In the genomic region with DNA sequence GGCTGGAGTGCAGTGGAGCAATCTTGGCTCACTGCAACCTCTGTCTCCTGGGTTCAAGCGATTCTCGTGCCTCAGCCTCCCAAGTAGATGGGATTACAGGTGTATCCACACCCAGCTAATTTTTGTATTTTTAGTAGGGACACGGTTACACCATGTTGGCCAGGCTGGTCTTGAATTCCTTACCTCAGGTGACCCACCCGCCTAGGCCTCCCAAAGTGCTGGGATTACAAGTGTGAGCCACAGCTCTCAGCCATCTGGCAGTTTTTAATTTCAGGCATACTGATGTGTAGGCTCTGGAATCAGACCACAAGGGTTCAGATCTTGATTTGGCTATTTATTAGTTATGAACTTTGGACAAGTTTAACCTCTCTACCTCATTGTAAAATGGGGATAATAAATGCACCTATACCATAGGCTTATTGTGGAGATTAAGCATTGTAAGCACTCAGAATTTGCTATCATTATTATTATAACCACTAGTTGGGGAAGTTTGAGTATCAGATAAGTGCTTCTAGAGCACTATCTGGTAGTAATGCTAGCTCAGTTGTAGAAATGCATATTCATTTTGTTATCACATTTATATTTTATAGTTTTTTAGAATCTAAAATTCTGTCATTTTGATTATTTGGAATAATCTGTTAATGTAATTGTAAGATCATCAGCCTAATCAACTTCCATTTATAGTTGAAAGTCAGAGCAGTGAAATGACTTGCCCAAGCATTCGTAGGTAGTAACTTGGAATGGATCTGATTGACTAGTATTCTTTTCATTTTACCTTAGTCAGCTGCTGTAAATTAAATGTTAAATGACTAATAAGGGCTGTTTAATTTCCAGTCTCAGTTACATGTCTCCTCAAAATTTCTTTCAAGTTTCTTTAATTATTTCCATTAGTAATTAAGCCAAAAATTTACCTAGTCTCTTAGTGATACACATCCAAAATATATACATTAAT, we compare ENCODE assay signal across 21 cellular contexts. TPM values are rescaled to one million over a fixed set of nuclear protein-coding genes. Genes with fewer than 3 reads are reported as not detected.
DNase-seq lines count a peak whose midpoint lies in the region; ATAC-seq, FAIRE-seq and TF ChIP-seq lines count a peak whose summit lies in the region.
"Had no signal": no experiment of that assay in that cellular context is flagged by ENCODE, and none has a peak within 500 bp of the region (broad histone marks: within the 10 kb centered on the region; RNA-seq: fewer than 3 reads in every experiment).

No MANE protein-coding gene starts in this region.

- H3K36me3 ChIP-seq in BLaER1 (peaks cover 56% of the 10 kb centered on the region), SK-N-MC (ENCODE audit: insufficient read depth, low read length) (peaks cover 10% of the 10 kb centered on the region), osteoblast (ENCODE audit: insufficient read depth, low read length) (peaks cover 12% of the 10 kb centered on the region)

- H3K4me2 ChIP-seq in BLaER1 (peak overlapping the region; percentile 0; the same call in 1 of the 2 replicates), osteoblast (ENCODE audit: insufficient read depth, low read length) (no peak overlapping the region)

- FAIRE-seq in D721Med (lab: Jason Lieb, UNC): peak; percentile 21
- FAIRE-seq: endometrium had no signal

- no peak overlapping the region for H2AFZ ChIP-seq in osteoblast (ENCODE audit: low read length)

- H4K20me1 ChIP-seq in BLaER1 (peaks cover 100% of the 10 kb centered on the region), osteoblast (ENCODE audit: insufficient read depth, low read length) (peaks cover 52% of the 10 kb centered on the region)

- H3K9me3 ChIP-seq in BLaER1 (no peaks in the 10 kb centered on the region), SK-N-MC (ENCODE audit: low read depth, low read length) (no peaks in the 10 kb centered on the region), osteoblast (ENCODE audit: low read depth, low read length) (no peaks in the 10 kb centered on the region)
- H3K9me3 ChIP-seq: BLaER1 treated with 17β-estradiol and CSF1 and Interleukin-3, amounts not matched to agents 10 nM and 100 nM; upper lobe of right lung had no signal

- H3K9ac ChIP-seq in BLaER1 (no peak overlapping the region), SK-N-MC (ENCODE audit: insufficient read length) (no peak overlapping the region)

- no peak overlapping the region for H3K4me3 ChIP-seq in BLaER1
- no peak overlapping the region for H3K4me3 ChIP-seq in SK-N-MC
- no peak overlapping the region for H3K4me3 ChIP-seq in osteoblast (ENCODE audit: insufficient read depth, low read length)
- H3K4me3 ChIP-seq: BLaER1 treated with 17β-estradiol and CSF1 and Interleukin-3, amounts not matched to agents 10 nM and 100 nM; cardiac muscle cell; upper lobe of right lung had no signal

- intact Hi-C loops in left colon (cut with DNase I, micrococcal nuclease): no loop called here

- peaks cover 99% of the 10 kb centered on the region for H3K79me2 ChIP-seq in osteoblast (ENCODE audit: insufficient read depth, low read length)

- H3K4me1 ChIP-seq in BLaER1: peaks cover 23% of the 10 kb centered on the region
- peaks cover 4% of the 10 kb centered on the region for H3K4me1 ChIP-seq in osteoblast (ENCODE audit: insufficient read depth, low read length)

- H3K27me3 ChIP-seq in BLaER1 (no peaks in the 10 kb centered on the region), osteoblast (ENCODE audit: insufficient read depth, low read length) (no peaks in the 10 kb centered on the region)
- H3K27me3 ChIP-seq: BLaER1 treated with 17β-estradiol and CSF1 and Interleukin-3, amounts not matched to agents 10 nM and 100 nM; cardiac muscle cell; upper lobe of right lung had no signal

- no peak for DNase-seq in D721Med (ENCODE audit: insufficient read length, low spot score)
- DNase-seq in SK-N-MC (ENCODE audit: low read depth, low spot score): no peak
- DNase-seq in left colon: no peak
- DNase-seq in DMS153 (lab: John Stamatoyannopoulos, UW): no peak
- no peak for DNase-seq in osteoblast (ENCODE audit: insufficient read length, low spot score, missing footprints)
- DNase-seq: activated naive CD4-positive, alpha-beta T cell treated with anti-CD3 and anti-CD28 coated beads, Interleukin-2, amount 50 U/mL, for 16 hours; GF-D8; GOT3; IMR-90; islet precursor cell; NCI-H1105; NCI-H446 treated with DMSO at 0.1 percent for 48 hours; PC-3; stimulated activated CD4-positive, alpha-beta T cell treated with anti-CD3 and anti-CD28 coated beads, Interleukin-2, amount 100 ng/mL, for 24 hours; T-helper 2 cell; upper lobe of right lung had no signal

- ATAC-seq in left colon (peak; percentile 38), GM18868 (IDR thresholded peaks at IDR 0.05; ENCODE audit: unreplicated experiment) (no peak)
- ATAC-seq: PC-3, upper lobe of right lung had no signal

- H3K27ac ChIP-seq in BLaER1: no peak overlapping the region
- 0 out of 2 replicates have a peak overlapping the region, but pooled peaks have one; percentile 31 for H3K27ac ChIP-seq in SK-N-MC
- no peak overlapping the region for H3K27ac ChIP-seq in osteoblast (ENCODE audit: low read depth, low read length)
- H3K27ac ChIP-seq: BLaER1 treated with 17β-estradiol and CSF1 and Interleukin-3, amounts not matched to agents 10 nM and 100 nM; cardiac muscle cell; upper lobe of right lung had no signal

- TF ChIP-seq CTCF in D721Med (IDR thresholded peaks at IDR 0.05; ENCODE audit: insufficient read depth, missing control alignments) (no peak), osteoblast (IDR thresholded peaks at IDR 0.05; ENCODE audit: extremely low read depth, low read depth, low read length) (no peak)

RNA-seq across cellular contexts. Expression of gene KMT2E, which starts 22.5 kb away (rescaled TPM):
- total RNA-seq in left colon (100 to 1,000 TPM; 119 TPM), osteoblast (108 and 124 TPM in 2 replicates)
